In the genomic region with DNA sequence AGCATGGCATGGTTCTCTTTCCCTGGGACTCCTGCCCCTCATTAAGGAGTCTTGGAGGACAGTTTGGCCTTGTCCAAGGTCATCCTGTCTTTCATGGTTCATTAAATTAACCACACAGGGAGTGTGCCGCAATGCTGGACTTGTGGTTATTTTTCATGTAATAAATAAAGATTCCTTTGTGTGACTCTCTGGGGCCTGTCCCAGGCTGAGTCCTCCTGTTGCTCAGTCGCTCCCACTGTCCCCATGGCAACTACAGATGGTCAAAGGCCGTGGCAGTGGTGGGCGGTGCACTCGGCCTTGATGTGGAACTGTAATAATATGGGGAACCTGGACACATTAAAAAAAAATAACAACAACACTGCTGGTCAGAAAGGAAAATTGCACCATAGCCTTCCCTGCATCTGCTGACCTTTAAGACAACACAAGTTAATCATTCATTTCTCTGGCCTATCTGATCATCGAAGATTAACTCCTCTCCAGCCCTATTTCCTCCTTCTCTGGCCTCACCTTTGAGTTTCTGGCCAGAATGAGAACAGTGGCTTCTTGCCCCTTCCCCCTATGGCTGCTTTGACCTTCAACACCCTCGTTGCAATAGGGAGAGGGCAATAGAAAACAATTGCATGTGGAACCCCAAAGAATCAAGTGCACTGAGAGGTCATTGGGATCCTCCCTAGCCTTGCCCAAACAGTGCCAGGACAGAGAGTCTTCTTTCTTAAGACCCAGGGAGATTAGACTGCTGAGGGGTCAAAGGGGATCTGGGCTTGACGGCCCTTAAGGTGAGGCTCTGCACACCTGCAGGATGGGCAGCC, we compare ENCODE assay signal across 1 cellular context.
TF ChIP-seq lines count a peak whose summit lies in the region.

No MANE protein-coding gene starts in this region.

TF ChIP-seq in HEK293T, 16 proteins besides CTCF, POLR2A, EP300 and RAD21 (continued from another document):
- TF ChIP-seq BHLHE40 (IDR thresholded peaks at IDR 0.05; ENCODE audit: borderline replicate concordance) (no peak), ELF4 (IDR thresholded peaks at IDR 0.05) (no peak), ZNF384 (IDR thresholded peaks at IDR 0.05) (no peak), LEF1 (IDR thresholded peaks at IDR 0.05; ENCODE audit: borderline replicate concordance) (no peak), TARDBP (IDR thresholded peaks at IDR 0.05) (no peak)
